ENCODE assay signal across 32 cellular contexts in the genomic region with DNA sequence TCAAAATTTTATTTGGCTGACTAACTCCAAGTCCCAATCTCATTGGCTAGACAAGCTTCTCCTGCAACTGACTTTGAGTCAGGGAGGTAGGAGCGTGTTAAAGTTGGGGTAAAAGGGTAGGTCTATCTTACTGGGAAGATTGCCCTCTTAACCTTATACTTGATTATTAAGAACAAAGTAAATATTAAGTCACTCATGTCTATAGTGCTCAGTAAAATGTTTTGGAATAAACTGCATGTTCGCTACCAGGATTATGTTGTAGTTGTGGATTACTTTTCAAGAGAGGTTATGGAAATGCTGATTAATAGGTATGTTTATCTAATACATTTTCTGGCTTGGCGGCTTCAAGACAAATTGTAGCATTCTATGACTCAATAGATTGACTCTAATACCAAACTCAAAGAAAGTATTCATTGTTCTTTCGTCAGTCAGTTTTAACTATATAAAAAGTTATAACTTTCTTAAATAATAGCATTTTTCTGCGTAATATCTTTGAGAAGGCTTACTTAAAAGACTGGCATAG.
"Had no signal": no experiment of that assay in that cellular context is flagged by ENCODE, and none has a peak within 500 bp of the region (broad histone marks: within the 10 kb centered on the region; RNA-seq: fewer than 3 reads in every experiment).

No MANE protein-coding gene starts in this region.

- DNase-seq: activated B cell treated with CpG ODN at 0.5 μM for 24 hours; activated CD4-positive, alpha-beta memory T cell treated with anti-CD3 and anti-CD28 coated beads for 36 hours; activated CD4-positive, alpha-beta T cell treated with anti-CD3 and anti-CD28 coated beads for 4 hours; activated CD4-positive, alpha-beta T cell treated with anti-CD3 and anti-CD28 coated beads, Interleukin-2, amount 10 ng/mL, durations not matched to agents 24 days and 14 days; activated CD4-positive, alpha-beta T cell treated with anti-CD3 and anti-CD28 coated beads, Interleukin-2, amount 50 U/mL, for 1 hour; activated CD4-positive, alpha-beta T cell treated with anti-CD3 and anti-CD28 coated beads, Interleukin-2, amount 50 U/mL, for 4 hours; activated CD4-positive, CD25-positive, alpha-beta regulatory T cell treated with anti-CD3 and anti-CD28 coated beads, Interleukin-2, amount 50 U/mL, for 72 hours; activated CD8-positive, alpha-beta memory T cell treated with anti-CD3 and anti-CD28 coated beads, Interleukin-2, amount 50 U/mL, for 4 hours; activated CD8-positive, alpha-beta T cell treated with anti-CD3 and anti-CD28 coated beads for 36 hours; activated effector memory CD4-positive, alpha-beta T cell treated with anti-CD3 and anti-CD28 coated beads, Interleukin-2, amount 50 U/mL, for 16 hours; activated gamma-delta T cell treated with Interleukin-2 at 50 U/mL for 16 hours; activated naive CD4-positive, alpha-beta T cell; activated naive CD4-positive, alpha-beta T cell treated with anti-CD3 and anti-CD28 coated beads for 36 hours; activated naive CD4-positive, alpha-beta T cell treated with anti-CD3 and anti-CD28 coated beads, Interleukin-2, amount 50 U/mL, for 16 hours; activated naive CD8-positive, alpha-beta T cell treated with anti-CD3 and anti-CD28 coated beads for 36 hours; activated T-cell treated with anti-CD3 and anti-CD28 coated beads for 4 hours; activated T-cell treated with anti-CD3 and anti-CD28 coated beads, Interleukin-2, amount 50 U/mL, for 1 hour; activated T-cell treated with anti-CD3 and anti-CD28 coated beads, Interleukin-2, amount 50 U/mL, for 4 hours; activated T-cell treated with anti-CD3 and anti-CD28 coated beads, Interleukin-2, amount 50 U/mL, for 72 hours; adrenal gland; amygdala; anterior cingulate cortex; body of pancreas; brain microvascular endothelial cell; central memory CD4-positive, alpha-beta T cell; T-helper 2 cell; T-helper 9 cell had no signal

- H3K4me1 ChIP-seq: adrenal gland, ascending aorta, body of pancreas, breast epithelium had no signal

- H3K27me3 ChIP-seq: adrenal gland, ascending aorta, body of pancreas, brain microvascular endothelial cell, breast epithelium had no signal

- ATAC-seq: activated CD8-positive, alpha-beta T cell treated with anti-CD3 and anti-CD28 coated beads for 36 hours; activated naive CD4-positive, alpha-beta T cell treated with anti-CD3 and anti-CD28 coated beads, Interleukin-2, amount 50 U/mL, for 72 hours; activated T-cell treated with anti-CD3 and anti-CD28 coated beads, Interleukin-2, amount 50 U/mL, for 4 hours; activated T-cell treated with anti-CD3 and anti-CD28 coated beads, Interleukin-2, amount 50 U/mL, for 72 hours; activated T-helper 17 cell treated with anti-CD3 and anti-CD28 coated beads, Interleukin-2, amount 50 U/mL, for 72 hours; body of pancreas had no signal

- H3K4me3 ChIP-seq: adrenal gland, ascending aorta, body of pancreas, breast epithelium had no signal

- H3K36me3 ChIP-seq: adrenal gland, ascending aorta, brain microvascular endothelial cell, breast epithelium had no signal

- H3K9me3 ChIP-seq: adrenal gland, ascending aorta, body of pancreas, breast epithelium had no signal

- H3K27ac ChIP-seq: adrenal gland, ascending aorta, body of pancreas, brain microvascular endothelial cell, breast epithelium, VCaP had no signal
